1 cellular context compared by ENCODE assay signal in the genomic region with DNA sequence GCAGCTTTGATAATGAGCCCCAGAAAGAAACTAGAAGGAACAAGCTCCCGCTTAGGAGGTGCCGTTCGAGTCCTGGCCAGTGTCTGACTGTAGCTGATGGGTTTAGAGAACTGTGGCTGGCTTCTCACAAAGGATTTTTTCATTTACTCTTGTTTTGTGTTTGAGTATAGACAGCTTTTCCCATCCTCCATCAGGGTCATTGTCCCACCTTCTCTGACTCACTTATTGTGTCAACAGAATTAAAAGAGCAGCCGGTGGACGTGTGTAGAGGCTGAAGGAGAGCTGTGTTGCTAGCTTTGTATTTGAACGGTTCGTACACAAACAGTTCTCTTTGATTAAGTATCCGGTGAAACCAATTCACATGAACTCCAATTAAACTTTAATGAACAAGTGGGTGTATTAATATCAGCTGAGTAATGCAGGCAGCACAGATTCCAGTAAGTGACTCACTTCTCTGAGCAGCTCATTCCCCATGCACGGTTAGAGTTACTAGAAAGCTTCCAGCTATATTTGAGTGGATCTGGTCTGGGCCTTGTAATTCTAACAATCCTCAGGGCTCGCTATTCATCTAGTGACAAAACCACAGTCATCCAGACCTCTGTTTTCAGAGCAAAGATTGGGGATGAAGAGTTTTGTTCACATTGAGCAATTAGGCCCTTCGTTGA.
A peak's percentile ranks its signal among the peaks of the same experiment; 100 is the strongest.
TF ChIP-seq lines count a peak whose summit lies in the region.

No MANE protein-coding gene starts in this region.

TF ChIP-seq in HepG2, 621 proteins besides CTCF, POLR2A, EP300 and RAD21 (continued from another document and continues in another):
- TF ChIP-seq, protein P1, sequence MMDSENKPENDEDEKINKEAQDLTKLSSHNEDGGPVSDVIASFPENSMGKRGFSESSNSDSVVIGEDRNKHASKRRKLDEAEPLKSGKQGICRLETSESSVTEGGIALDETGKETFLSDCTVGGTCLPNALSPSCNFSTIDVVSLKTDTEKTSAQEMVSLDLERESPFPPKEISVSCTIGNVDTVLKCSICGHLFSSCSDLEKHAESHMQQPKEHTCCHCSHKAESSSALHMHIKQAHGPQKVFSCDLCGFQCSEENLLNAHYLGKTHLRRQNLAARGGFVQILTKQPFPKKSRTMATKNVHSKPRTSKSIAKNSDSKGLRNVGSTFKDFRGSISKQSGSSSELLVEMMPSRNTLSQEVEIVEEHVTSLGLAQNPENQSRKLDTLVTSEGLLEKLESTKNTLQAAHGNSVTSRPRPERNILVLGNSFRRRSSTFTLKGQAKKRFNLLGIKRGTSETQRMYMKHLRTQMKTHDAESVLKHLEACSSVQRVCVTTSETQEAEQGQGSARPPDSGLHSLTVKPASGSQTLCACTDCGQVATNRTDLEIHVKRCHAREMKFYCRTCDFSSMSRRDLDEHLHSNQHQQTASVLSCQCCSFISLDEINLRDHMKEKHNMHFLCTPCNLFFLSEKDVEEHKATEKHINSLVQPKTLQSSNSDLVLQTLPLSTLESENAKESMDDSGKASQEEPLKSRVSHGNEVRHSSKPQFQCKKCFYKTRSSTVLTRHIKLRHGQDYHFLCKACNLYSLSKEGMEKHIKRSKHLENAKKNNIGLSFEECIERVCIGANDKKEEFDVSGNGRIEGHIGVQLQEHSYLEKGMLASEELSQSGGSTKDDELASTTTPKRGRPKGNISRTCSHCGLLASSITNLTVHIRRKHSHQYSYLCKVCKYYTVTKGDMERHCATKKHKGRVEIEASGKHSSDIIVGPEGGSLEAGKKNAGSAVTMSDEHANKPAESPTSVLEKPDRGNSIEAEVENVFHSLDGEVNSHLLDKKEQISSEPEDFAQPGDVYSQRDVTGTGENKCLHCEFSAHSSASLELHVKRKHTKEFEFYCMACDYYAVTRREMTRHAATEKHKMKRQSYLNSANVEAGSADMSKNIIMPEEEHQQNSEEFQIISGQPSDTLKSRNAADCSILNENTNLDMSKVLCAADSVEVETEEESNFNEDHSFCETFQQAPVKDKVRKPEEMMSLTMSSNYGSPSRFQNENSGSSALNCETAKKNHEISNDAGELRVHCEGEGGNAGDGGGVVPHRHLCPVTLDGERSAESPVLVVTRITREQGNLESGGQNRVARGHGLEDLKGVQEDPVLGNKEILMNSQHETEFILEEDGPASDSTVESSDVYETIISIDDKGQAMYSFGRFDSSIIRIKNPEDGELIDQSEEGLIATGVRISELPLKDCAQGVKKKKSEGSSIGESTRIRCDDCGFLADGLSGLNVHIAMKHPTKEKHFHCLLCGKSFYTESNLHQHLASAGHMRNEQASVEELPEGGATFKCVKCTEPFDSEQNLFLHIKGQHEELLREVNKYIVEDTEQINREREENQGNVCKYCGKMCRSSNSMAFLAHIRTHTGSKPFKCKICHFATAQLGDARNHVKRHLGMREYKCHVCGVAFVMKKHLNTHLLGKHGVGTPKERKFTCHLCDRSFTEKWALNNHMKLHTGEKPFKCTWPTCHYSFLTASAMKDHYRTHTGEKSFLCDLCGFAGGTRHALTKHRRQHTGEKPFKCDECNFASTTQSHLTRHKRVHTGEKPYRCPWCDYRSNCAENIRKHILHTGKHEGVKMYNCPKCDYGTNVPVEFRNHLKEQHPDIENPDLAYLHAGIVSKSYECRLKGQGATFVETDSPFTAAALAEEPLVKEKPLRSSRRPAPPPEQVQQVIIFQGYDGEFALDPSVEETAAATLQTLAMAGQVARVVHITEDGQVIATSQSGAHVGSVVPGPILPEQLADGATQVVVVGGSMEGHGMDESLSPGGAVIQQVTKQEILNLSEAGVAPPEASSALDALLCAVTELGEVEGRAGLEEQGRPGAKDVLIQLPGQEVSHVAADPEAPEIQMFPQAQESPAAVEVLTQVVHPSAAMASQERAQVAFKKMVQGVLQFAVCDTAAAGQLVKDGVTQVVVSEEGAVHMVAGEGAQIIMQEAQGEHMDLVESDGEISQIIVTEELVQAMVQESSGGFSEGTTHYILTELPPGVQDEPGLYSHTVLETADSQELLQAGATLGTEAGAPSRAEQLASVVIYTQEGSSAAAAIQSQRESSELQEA (CRISPR knock-in tag; IDR thresholded peaks at IDR 0.05; ENCODE audit: not compliant biosample characterization), result no peak
- TF ChIP-seq ZNF776 (CRISPR knock-in tag; IDR thresholded peaks at IDR 0.05) (no peak), RBAK (CRISPR knock-in tag; IDR thresholded peaks at IDR 0.05) (no peak), ZNF501 (CRISPR knock-in tag; IDR thresholded peaks at IDR 0.05) (0 out of 2 replicates have a peak, but pooled peaks have one; percentile 49), KLF9 (CRISPR knock-in tag; IDR thresholded peaks at IDR 0.05; ENCODE audit: low read depth) (0 out of 2 replicates have a peak, but pooled peaks have one; percentile 62), TEAD3 (CRISPR knock-in tag; optimal IDR thresholded peaks at IDR 0.05; ENCODE audit: borderline replicate concordance) (peak; percentile 70), NFE2L2 (IDR thresholded peaks at IDR 0.05; ENCODE audit: low read length) (no peak), KAT8 (CRISPR knock-in tag; IDR thresholded peaks at IDR 0.05) (peak; percentile 77), ZNF232 (CRISPR knock-in tag; IDR thresholded peaks at IDR 0.05; ENCODE audit: borderline replicate concordance) (peak; percentile 62), AKAP8 (CRISPR knock-in tag; IDR thresholded peaks at IDR 0.05) (peak; percentile 70; the same call in 1 of the 2 replicates), ZSCAN20 (CRISPR knock-in tag; IDR thresholded peaks at IDR 0.05; ENCODE audit: borderline replicate concordance) (peak; percentile 58; the same call in 1 of the 2 replicates), ZC3H4 (CRISPR knock-in tag; IDR thresholded peaks at IDR 0.05; ENCODE audit: borderline replicate concordance) (no peak), ZNF703 (CRISPR knock-in tag; IDR thresholded peaks at IDR 0.05; ENCODE audit: borderline replicate concordance) (no peak), NFE2 (CRISPR knock-in tag; IDR thresholded peaks at IDR 0.05) (no peak; the same call in 1 of the 2 replicates), POGZ (CRISPR knock-in tag; IDR thresholded peaks at IDR 0.05) (peak; percentile 94)
- TF ChIP-seq, protein P2, sequence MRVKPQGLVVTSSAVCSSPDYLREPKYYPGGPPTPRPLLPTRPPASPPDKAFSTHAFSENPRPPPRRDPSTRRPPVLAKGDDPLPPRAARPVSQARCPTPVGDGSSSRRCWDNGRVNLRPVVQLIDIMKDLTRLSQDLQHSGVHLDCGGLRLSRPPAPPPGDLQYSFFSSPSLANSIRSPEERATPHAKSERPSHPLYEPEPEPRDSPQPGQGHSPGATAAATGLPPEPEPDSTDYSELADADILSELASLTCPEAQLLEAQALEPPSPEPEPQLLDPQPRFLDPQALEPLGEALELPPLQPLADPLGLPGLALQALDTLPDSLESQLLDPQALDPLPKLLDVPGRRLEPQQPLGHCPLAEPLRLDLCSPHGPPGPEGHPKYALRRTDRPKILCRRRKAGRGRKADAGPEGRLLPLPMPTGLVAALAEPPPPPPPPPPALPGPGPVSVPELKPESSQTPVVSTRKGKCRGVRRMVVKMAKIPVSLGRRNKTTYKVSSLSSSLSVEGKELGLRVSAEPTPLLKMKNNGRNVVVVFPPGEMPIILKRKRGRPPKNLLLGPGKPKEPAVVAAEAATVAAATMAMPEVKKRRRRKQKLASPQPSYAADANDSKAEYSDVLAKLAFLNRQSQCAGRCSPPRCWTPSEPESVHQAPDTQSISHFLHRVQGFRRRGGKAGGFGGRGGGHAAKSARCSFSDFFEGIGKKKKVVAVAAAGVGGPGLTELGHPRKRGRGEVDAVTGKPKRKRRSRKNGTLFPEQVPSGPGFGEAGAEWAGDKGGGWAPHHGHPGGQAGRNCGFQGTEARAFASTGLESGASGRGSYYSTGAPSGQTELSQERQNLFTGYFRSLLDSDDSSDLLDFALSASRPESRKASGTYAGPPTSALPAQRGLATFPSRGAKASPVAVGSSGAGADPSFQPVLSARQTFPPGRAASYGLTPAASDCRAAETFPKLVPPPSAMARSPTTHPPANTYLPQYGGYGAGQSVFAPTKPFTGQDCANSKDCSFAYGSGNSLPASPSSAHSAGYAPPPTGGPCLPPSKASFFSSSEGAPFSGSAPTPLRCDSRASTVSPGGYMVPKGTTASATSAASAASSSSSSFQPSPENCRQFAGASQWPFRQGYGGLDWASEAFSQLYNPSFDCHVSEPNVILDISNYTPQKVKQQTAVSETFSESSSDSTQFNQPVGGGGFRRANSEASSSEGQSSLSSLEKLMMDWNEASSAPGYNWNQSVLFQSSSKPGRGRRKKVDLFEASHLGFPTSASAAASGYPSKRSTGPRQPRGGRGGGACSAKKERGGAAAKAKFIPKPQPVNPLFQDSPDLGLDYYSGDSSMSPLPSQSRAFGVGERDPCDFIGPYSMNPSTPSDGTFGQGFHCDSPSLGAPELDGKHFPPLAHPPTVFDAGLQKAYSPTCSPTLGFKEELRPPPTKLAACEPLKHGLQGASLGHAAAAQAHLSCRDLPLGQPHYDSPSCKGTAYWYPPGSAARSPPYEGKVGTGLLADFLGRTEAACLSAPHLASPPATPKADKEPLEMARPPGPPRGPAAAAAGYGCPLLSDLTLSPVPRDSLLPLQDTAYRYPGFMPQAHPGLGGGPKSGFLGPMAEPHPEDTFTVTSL (CRISPR knock-in tag; IDR thresholded peaks at IDR 0.05; ENCODE audit: borderline replicate concordance), result peak; percentile 99
- TF ChIP-seq, protein P3, sequence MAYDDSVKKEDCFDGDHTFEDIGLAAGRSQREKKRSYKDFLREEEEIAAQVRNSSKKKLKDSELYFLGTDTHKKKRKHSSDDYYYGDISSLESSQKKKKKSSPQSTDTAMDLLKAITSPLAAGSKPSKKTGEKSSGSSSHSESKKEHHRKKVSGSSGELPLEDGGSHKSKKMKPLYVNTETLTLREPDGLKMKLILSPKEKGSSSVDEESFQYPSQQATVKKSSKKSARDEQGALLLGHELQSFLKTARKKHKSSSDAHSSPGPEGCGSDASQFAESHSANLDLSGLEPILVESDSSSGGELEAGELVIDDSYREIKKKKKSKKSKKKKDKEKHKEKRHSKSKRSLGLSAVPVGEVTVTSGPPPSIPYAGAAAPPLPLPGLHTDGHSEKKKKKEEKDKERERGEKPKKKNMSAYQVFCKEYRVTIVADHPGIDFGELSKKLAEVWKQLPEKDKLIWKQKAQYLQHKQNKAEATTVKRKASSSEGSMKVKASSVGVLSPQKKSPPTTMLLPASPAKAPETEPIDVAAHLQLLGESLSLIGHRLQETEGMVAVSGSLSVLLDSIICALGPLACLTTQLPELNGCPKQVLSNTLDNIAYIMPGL (CRISPR knock-in tag; IDR thresholded peaks at IDR 0.05; ENCODE audit: borderline replicate concordance in 1 of 2, low read depth in 1 of 2), result peak; percentile 14 to 66; a peak in 1 of 4 replicates
- TF ChIP-seq, protein P4, sequence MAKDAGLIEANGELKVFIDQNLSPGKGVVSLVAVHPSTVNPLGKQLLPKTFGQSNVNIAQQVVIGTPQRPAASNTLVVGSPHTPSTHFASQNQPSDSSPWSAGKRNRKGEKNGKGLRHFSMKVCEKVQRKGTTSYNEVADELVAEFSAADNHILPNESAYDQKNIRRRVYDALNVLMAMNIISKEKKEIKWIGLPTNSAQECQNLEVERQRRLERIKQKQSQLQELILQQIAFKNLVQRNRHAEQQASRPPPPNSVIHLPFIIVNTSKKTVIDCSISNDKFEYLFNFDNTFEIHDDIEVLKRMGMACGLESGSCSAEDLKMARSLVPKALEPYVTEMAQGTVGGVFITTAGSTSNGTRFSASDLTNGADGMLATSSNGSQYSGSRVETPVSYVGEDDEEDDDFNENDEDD (CRISPR knock-in tag; IDR thresholded peaks at IDR 0.05; ENCODE audit: borderline replicate concordance), result no peak; the same call in 1 of the 2 replicates
- TF ChIP-seq, protein P5, sequence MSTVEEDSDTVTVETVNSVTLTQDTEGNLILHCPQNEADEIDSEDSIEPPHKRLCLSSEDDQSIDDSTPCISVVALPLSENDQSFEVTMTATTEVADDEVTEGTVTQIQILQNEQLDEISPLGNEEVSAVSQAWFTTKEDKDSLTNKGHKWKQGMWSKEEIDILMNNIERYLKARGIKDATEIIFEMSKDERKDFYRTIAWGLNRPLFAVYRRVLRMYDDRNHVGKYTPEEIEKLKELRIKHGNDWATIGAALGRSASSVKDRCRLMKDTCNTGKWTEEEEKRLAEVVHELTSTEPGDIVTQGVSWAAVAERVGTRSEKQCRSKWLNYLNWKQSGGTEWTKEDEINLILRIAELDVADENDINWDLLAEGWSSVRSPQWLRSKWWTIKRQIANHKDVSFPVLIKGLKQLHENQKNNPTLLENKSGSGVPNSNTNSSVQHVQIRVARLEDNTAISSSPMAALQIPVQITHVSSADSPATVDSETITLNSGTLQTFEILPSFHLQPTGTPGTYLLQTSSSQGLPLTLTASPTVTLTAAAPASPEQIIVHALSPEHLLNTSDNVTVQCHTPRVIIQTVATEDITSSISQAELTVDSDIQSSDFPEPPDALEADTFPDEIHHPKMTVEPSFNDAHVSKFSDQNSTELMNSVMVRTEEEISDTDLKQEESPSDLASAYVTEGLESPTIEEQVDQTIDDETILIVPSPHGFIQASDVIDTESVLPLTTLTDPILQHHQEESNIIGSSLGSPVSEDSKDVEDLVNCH (CRISPR knock-in tag; IDR thresholded peaks at IDR 0.05), result no peak
- TF ChIP-seq, protein P6, sequence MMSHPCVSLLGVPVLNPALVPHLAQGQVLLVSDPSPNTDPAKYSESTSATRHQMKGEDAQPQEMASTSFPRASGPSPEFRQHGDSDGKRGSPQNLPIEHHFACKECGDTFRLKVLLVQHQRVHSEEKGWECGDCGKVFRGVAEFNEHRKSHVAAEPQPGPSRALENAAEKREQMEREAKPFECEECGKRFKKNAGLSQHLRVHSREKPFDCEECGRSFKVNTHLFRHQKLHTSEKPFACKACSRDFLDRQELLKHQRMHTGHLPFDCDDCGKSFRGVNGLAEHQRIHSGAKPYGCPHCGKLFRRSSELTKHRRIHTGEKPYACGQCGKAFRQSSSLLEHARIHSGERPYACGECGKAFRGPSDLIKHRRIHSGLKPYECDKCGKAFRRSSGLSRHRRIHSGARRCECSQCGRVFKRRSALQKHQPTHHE (CRISPR knock-in tag; IDR thresholded peaks at IDR 0.05; ENCODE audit: borderline replicate concordance), result peak; percentile 83; the same call in 1 of the 2 replicates
